In genomic region chr9:4530375-4530774, GRCh38 we compare ENCODE assay signal across 10 cellular contexts. TPM values are rescaled to one million over a fixed set of nuclear protein-coding genes. Genes with fewer than 3 reads are reported as not detected.
DNase-seq lines count a peak whose midpoint lies in the region; ATAC-seq lines count a peak whose summit lies in the region.
"Had no signal": no experiment of that assay in that cellular context is flagged by ENCODE, and none has a peak within 500 bp of the region (broad histone marks: within the 10 kb centered on the region; RNA-seq: fewer than 3 reads in every experiment).

No MANE protein-coding gene starts in this region.

- H3K27ac Mint-ChIP-seq in activated CD4-positive, alpha-beta T cell treated with anti-CD3 and anti-CD28 coated beads, Interleukin-2, amount 10 ng/mL, durations not matched to agents 24 days and 14 days, result peak overlapping the region; percentile 39
- H3K27ac Mint-ChIP-seq in activated CD4-positive, alpha-beta T cell treated with anti-CD3 and anti-CD28 coated beads, Interleukin-2, amount 10 ng/mL, durations not matched to agents 7 days and 5 days, result no peak overlapping the region
- H3K27ac Mint-ChIP-seq in T-helper 17 cell, result peak overlapping the region; percentile 29
- H3K27ac Mint-ChIP-seq: B cell had no signal

- no peaks in the 10 kb centered on the region for H3K36me3 Mint-ChIP-seq in activated CD4-positive, alpha-beta T cell treated with anti-CD3 and anti-CD28 coated beads, Interleukin-2, amount 10 ng/mL, durations not matched to agents 24 days and 14 days (ENCODE audit: low read depth)
- no peaks in the 10 kb centered on the region for H3K36me3 Mint-ChIP-seq in activated CD4-positive, alpha-beta T cell treated with anti-CD3 and anti-CD28 coated beads, Interleukin-2, amount 10 ng/mL, durations not matched to agents 7 days and 5 days (ENCODE audit: low read depth)
- H3K36me3 Mint-ChIP-seq in T-helper 17 cell (ENCODE audit: low read depth), result no peaks in the 10 kb centered on the region

- H3K9me3 ChIP-seq in T-helper 17 cell (ENCODE audit: control insufficient read depth, low read length, poor library complexity, severe bottlenecking), result no peaks in the 10 kb centered on the region

- H3K27me3 Mint-ChIP-seq in activated CD4-positive, alpha-beta T cell treated with anti-CD3 and anti-CD28 coated beads, Interleukin-2, amount 10 ng/mL, durations not matched to agents 24 days and 14 days, result no peaks in the 10 kb centered on the region
- H3K27me3 Mint-ChIP-seq in activated CD4-positive, alpha-beta T cell treated with anti-CD3 and anti-CD28 coated beads, Interleukin-2, amount 10 ng/mL, durations not matched to agents 7 days and 5 days, result no peaks in the 10 kb centered on the region
- H3K27me3 Mint-ChIP-seq in T-helper 17 cell, result no peaks in the 10 kb centered on the region
- H3K27me3 Mint-ChIP-seq: B cell had no signal

- H3K9me3 Mint-ChIP-seq in activated CD4-positive, alpha-beta T cell treated with anti-CD3 and anti-CD28 coated beads, Interleukin-2, amount 10 ng/mL, durations not matched to agents 24 days and 14 days, result peaks cover 13% of the 10 kb centered on the region
- H3K9me3 Mint-ChIP-seq in activated CD4-positive, alpha-beta T cell treated with anti-CD3 and anti-CD28 coated beads, Interleukin-2, amount 10 ng/mL, durations not matched to agents 7 days and 5 days, result peaks cover 4% of the 10 kb centered on the region

- intact Hi-C loops in activated CD4-positive, alpha-beta T cell treated with anti-CD3 and anti-CD28 coated beads, Interleukin-2, amount 10 ng/mL, durations not matched to agents 24 days and 14 days (cut with micrococcal nuclease), result no loop called here
- intact Hi-C loops in left colon (cut with DNase I, micrococcal nuclease), result no loop called here

- DNase-seq in activated CD4-positive, alpha-beta T cell treated with anti-CD3 and anti-CD28 coated beads, Interleukin-2, amount 10 ng/mL, durations not matched to agents 24 days and 14 days, result no peak
- no peak for DNase-seq in activated CD4-positive, alpha-beta T cell treated with anti-CD3 and anti-CD28 coated beads, Interleukin-2, amount 10 ng/mL, durations not matched to agents 7 days and 5 days
- DNase-seq in T-helper 17 cell (no peak), pulmonary artery endothelial cell (ENCODE audit: low read depth, low spot score) (peak; percentile 44), HuH-7 (ENCODE audit: low spot score) (no peak), left colon (no peak)

- peaks cover 10% of the 10 kb centered on the region for H3K4me1 Mint-ChIP-seq in activated CD4-positive, alpha-beta T cell treated with anti-CD3 and anti-CD28 coated beads, Interleukin-2, amount 10 ng/mL, durations not matched to agents 24 days and 14 days
- H3K4me1 Mint-ChIP-seq in activated CD4-positive, alpha-beta T cell treated with anti-CD3 and anti-CD28 coated beads, Interleukin-2, amount 10 ng/mL, durations not matched to agents 7 days and 5 days, result peaks cover 12% of the 10 kb centered on the region
- peaks cover 6% of the 10 kb centered on the region for H3K4me1 Mint-ChIP-seq in T-helper 17 cell

- no peak overlapping the region for H3K4me3 Mint-ChIP-seq in activated CD4-positive, alpha-beta T cell treated with anti-CD3 and anti-CD28 coated beads, Interleukin-2, amount 10 ng/mL, durations not matched to agents 24 days and 14 days
- no peak overlapping the region for H3K4me3 Mint-ChIP-seq in activated CD4-positive, alpha-beta T cell treated with anti-CD3 and anti-CD28 coated beads, Interleukin-2, amount 10 ng/mL, durations not matched to agents 7 days and 5 days
- no peak overlapping the region for H3K4me3 Mint-ChIP-seq in T-helper 17 cell
- H3K4me3 Mint-ChIP-seq: B cell had no signal

- POLR2A ChIA-PET in activated CD4-positive, alpha-beta T cell treated with anti-CD3 and anti-CD28 coated beads, Interleukin-2, amount 10 ng/mL, durations not matched to agents 7 days and 5 days (lab: Charles Lee), result no interaction called here

- CTCF ChIA-PET in activated CD4-positive, alpha-beta T cell treated with anti-CD3 and anti-CD28 coated beads, Interleukin-2, amount 10 ng/mL, durations not matched to agents 7 days and 5 days (lab: Charles Lee), result no interaction called here

- ATAC-seq in HG02884 (IDR thresholded peaks at IDR 0.05; ENCODE audit: unreplicated experiment), result peak; percentile 75
- peak; percentile 69 for ATAC-seq in T-helper 17 cell
- ATAC-seq in HG02970 (IDR thresholded peaks at IDR 0.05; ENCODE audit: low FRiP score, unreplicated experiment), result no peak
- ATAC-seq in left colon, result no peak
- ATAC-seq: K562 had no signal

RNA-seq across cellular contexts. Expression of gene SLC1A1, which starts 40.1 kb away (rescaled TPM):
- 0.17 TPM in 1 of 2 replicates, not detected in the other for total RNA-seq in activated CD4-positive, alpha-beta T cell treated with anti-CD3 and anti-CD28 coated beads, Interleukin-2, amount 10 ng/mL, durations not matched to agents 24 days and 14 days
- total RNA-seq in activated CD4-positive, alpha-beta T cell treated with anti-CD3 and anti-CD28 coated beads, Interleukin-2, amount 10 ng/mL, durations not matched to agents 7 days and 5 days, result under 1 TPM in 1 of 2 experiments, not detected in 1; 0.10 TPM
- total RNA-seq in T-helper 17 cell (under 1 TPM; 0.07 to 0.13 TPM), pulmonary artery endothelial cell (17.4 and 24.0 TPM in 2 replicates), left colon (10 to 100 TPM; 32.0 to 42.3 TPM)

Comparison
In these comparisons a context has a peak if more than half of its experiments do, and no peak if none do; other contexts are left out.
1. ATAC-seq: peak in HG02884 (single experiment) and T-helper 17 cell (single experiment); none in HG02970 (single experiment) and left colon (single experiment).
2. RNA of gene SLC1A1, which starts 40.1 kb away (total RNA-seq): 32.0 to 42.3 TPM in left colon and 17.4 to 24.0 TPM in pulmonary artery endothelial cell; 0.07 to 0.13 TPM in T-helper 17 cell, 0.10 TPM in activated CD4-positive, alpha-beta T cell treated with anti-CD3 and anti-CD28 coated beads, Interleukin-2, amount 10 ng/mL, durations not matched to agents 7 days and 5 days and 0.17 TPM in activated CD4-positive, alpha-beta T cell treated with anti-CD3 and anti-CD28 coated beads, Interleukin-2, amount 10 ng/mL, durations not matched to agents 24 days and 14 days; every median in the first group is over 10 times any median in the second.